ENCODE assay signal across 12 cellular contexts in the genomic region with DNA sequence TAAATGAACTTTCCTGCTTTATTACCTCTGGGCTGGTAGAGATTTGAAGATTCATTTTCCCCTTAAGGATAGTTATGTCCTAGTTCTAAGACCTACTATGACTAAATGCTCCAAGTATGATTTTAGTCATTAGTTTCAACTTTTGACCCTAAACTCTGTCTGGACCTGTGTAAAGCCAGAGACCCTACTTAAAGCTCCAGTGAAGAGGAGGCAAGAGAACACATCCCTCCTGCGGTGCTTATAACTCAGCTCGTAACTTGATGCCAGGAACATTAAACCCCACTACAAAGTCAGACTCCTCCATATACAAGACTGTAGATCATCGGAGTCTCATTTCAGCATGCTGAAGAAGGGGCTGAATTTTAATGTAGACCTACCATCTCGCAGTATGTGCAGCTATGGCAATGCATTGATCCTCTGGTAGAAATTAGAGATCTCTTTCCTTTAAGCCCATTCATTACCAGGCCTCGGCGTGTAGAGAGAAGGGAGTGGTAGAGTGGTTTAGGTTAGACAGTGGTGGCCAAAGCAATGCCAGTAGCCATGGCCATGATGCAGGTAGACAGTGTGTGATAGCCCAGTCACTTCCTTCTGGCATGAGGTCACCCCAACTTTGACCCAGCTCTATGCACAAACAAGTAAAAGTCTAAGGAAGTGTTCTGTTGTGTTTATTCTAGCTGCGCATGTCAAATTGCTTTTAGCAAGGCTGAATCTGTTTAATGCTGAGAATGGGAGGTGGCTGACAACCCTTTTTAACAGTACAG. TPM values are rescaled to one million over a fixed set of nuclear protein-coding genes. Genes with fewer than 3 reads are reported as not detected.
A peak's percentile ranks its signal among the peaks of the same experiment; 100 is the strongest.
DNase-seq lines count a peak whose midpoint lies in the region; ATAC-seq and TF ChIP-seq lines count a peak whose summit lies in the region.
"Had no signal": no experiment of that assay in that cellular context is flagged by ENCODE, and none has a peak within 500 bp of the region (broad histone marks: within the 10 kb centered on the region; RNA-seq: fewer than 3 reads in every experiment).

No MANE protein-coding gene starts in this region.

- no peaks in the 10 kb centered on the region for H3K9me3 Mint-ChIP-seq in glutamatergic neuron (ENCODE audit: unreplicated experiment)

- no peaks in the 10 kb centered on the region for H3K9me2 ChIP-seq in HCT116 (ENCODE audit: insufficient read depth)

- no peak overlapping the region for H3K27ac Mint-ChIP-seq in glutamatergic neuron (ENCODE audit: unreplicated experiment)

- H2AFZ ChIP-seq in HCT116 (ENCODE audit: low read depth, low read length, poor library complexity, severe bottlenecking), result no peak overlapping the region

- H3K27me3 ChIP-seq in HCT116 (ENCODE audit: insufficient read depth, low read length) (no peaks in the 10 kb centered on the region), RWPE2 (ENCODE audit: insufficient read depth, poor library complexity, severe bottlenecking) (no peaks in the 10 kb centered on the region)
- H3K27me3 ChIP-seq: esophagus squamous epithelium, right lobe of liver had no signal

- peak; percentile 13 for DNase-seq in AG09309 (ENCODE audit: low read depth)
- DNase-seq in HCT116 (ENCODE audit: low read depth, low spot score), result no peak
- no peak for DNase-seq in RWPE2 (ENCODE audit: low spot score)
- peak; percentile 31 for DNase-seq in fibroblast of pulmonary artery (ENCODE audit: low read depth)
- no peak for DNase-seq in glutamatergic neuron
- DNase-seq in effector CD4-positive, alpha-beta T cell, result no peak
- DNase-seq in inferior parietal cortex (ENCODE audit: extremely low spot score), result no peak
- DNase-seq: activated effector memory CD4-positive, alpha-beta T cell treated with anti-CD3 and anti-CD28 coated beads, Interleukin-2, amount 50 U/mL, for 16 hours; esophagus squamous epithelium; left ventricle myocardium superior; right lobe of liver had no signal

- RAD21 ChIA-PET in HCT116 (lab: Charles Lee; ENCODE audit: low non-redundant PET in 1 of 2, low total read pairs in 2 of 2, uncharacterized antibody in 2 of 2, unreplicated experiment in 2 of 2), result no interaction called here

- H3K4me3 ChIP-seq in AG09309 (ENCODE audit: control insufficient read depth, low read depth, low read length) (no peak overlapping the region), HCT116 (replicated peaks in 1 of 2; ENCODE audit: low read depth in 1 of 2, low read length in 2 of 2) (no peak overlapping the region), RWPE2 (ENCODE audit: severe bottlenecking) (no peak overlapping the region), fibroblast of pulmonary artery (replicated peaks; ENCODE audit: low read depth, low read length) (no peak overlapping the region)
- H3K4me3 ChIP-seq: esophagus squamous epithelium had no signal

- TF ChIP-seq CTCF in AG09309 (IDR thresholded peaks at IDR 0.05; ENCODE audit: control insufficient read depth, insufficient read depth, low read depth, low read length, missing control alignments) (no peak), HCT116 (IDR thresholded peaks at IDR 0.05 in 2 of 3, conservative IDR thresholded peaks at IDR 0.05 in 1 of 3; ENCODE audit: borderline replicate concordance in 1 of 3, insufficient read depth in 1 of 3, low read depth in 2 of 3, low read length in 2 of 3) (no peak), RWPE2 (IDR thresholded peaks at IDR 0.05; ENCODE audit: poor library complexity, severe bottlenecking) (no peak), fibroblast of pulmonary artery (IDR thresholded peaks at IDR 0.05; ENCODE audit: low read length, missing control alignments) (no peak), glutamatergic neuron (IDR thresholded peaks at IDR 0.05; ENCODE audit: partially characterized antibody, unreplicated experiment) (no peak)

- no TSS peak for BruUV-seq in HCT116 (replicated peaks; lab: Mats Ljungman, UMichigan)

- no peak overlapping the region for H3K4me3 Mint-ChIP-seq in glutamatergic neuron (ENCODE audit: unreplicated experiment)

- H3K4me1 Mint-ChIP-seq in glutamatergic neuron (ENCODE audit: low read depth, unreplicated experiment), result no peaks in the 10 kb centered on the region

- no peaks in the 10 kb centered on the region for H3K36me3 ChIP-seq in HCT116 (ENCODE audit: control insufficient read depth in 1 of 2, insufficient read depth in 2 of 2, low read length in 2 of 2)
- no peaks in the 10 kb centered on the region for H3K36me3 ChIP-seq in RWPE2 (ENCODE audit: low read depth)
- H3K36me3 ChIP-seq: esophagus squamous epithelium, right lobe of liver had no signal

- TF ChIP-seq POLR2A in HCT116 (IDR thresholded peaks at IDR 0.05; ENCODE audit: borderline replicate concordance, extremely low read depth, insufficient read depth, insufficient read length), result no peak

- H4K20me1 ChIP-seq in HCT116 (ENCODE audit: insufficient read depth), result no peaks in the 10 kb centered on the region

- no peak for ATAC-seq in HCT116
- peak; percentile 95 for ATAC-seq in RWPE2 (ENCODE audit: low read depth)
- ATAC-seq in HG03565 (IDR thresholded peaks at IDR 0.05; ENCODE audit: unreplicated experiment), result no peak
- ATAC-seq: left ventricle myocardium superior had no signal

- intact Hi-C loops in HCT116 (cut with micrococcal nuclease), result no loop called here

- POLR2A ChIA-PET in HCT116 (lab: Charles Lee), result no interaction called here

- no peak overlapping the region for H3K9ac ChIP-seq in HCT116 (ENCODE audit: low read length)

- H3K4me1 ChIP-seq in HCT116 (ENCODE audit: control insufficient read depth in 1 of 2, insufficient read depth in 2 of 2, low read length in 2 of 2), result peaks cover 0 to 6% of the 10 kb centered on the region in 2 experiments; a peak in 1 of 4 replicates
- H3K4me1 ChIP-seq in RWPE2 (ENCODE audit: insufficient read depth, poor library complexity, severe bottlenecking), result peaks cover 16% of the 10 kb centered on the region
- H3K4me1 ChIP-seq: esophagus squamous epithelium, right lobe of liver had no signal

- no peaks in the 10 kb centered on the region for H3K9me3 ChIP-seq in HCT116 (ENCODE audit: control insufficient read depth in 1 of 2, insufficient read depth in 1 of 2, low read depth in 1 of 2, low read length in 2 of 2)
- H3K9me3 ChIP-seq in RWPE2 (ENCODE audit: severe bottlenecking), result no peaks in the 10 kb centered on the region
- H3K9me3 ChIP-seq: esophagus squamous epithelium, right lobe of liver had no signal

- H3K79me2 ChIP-seq in HCT116 (ENCODE audit: insufficient read depth, low read length), result no peaks in the 10 kb centered on the region

- TF ChIP-seq RAD21 in HCT116 (IDR thresholded peaks at IDR 0.05; ENCODE audit: low read depth), result no peak

- H3K4me2 ChIP-seq in HCT116 (ENCODE audit: low read length), result peak overlapping the region; percentile 18; the same call in 1 of the 2 replicates

- no peaks in the 10 kb centered on the region for H3K36me3 Mint-ChIP-seq in glutamatergic neuron (ENCODE audit: unreplicated experiment)

- no peak overlapping the region for H3K27ac ChIP-seq in HCT116 (ENCODE audit: low read depth, low read length)
- peak overlapping the region; percentile 38 for H3K27ac ChIP-seq in RWPE2 (ENCODE audit: poor library complexity, severe bottlenecking)
- H3K27ac ChIP-seq: esophagus squamous epithelium had no signal

- H3K27me3 Mint-ChIP-seq in glutamatergic neuron (ENCODE audit: unreplicated experiment), result peaks cover 3% of the 10 kb centered on the region

- CTCF ChIA-PET in HCT116 (lab: Charles Lee), result interaction anchor here (0.6 to 1.5 kb wide), 2 partner anchors 13 to 37 kb away, joined by 3 read pairs; no protein-coding TSS in a partner anchor

TF ChIP-seq in HCT116, 20 proteins besides CTCF, POLR2A, EP300 and RAD21:
- TF ChIP-seq FOSL1 (IDR thresholded peaks at IDR 0.05; ENCODE audit: low read depth), result no peak
- no peak for TF ChIP-seq TCF7L2 (IDR thresholded peaks at IDR 0.05; ENCODE audit: borderline replicate concordance, extremely low read depth, insufficient read depth, insufficient read length)
- TF ChIP-seq JUND (IDR thresholded peaks at IDR 0.05), result no peak
- no peak for TF ChIP-seq YY1 (IDR thresholded peaks at IDR 0.05; ENCODE audit: extremely low read depth, insufficient replicate concordance, low read depth, low read length)

RNA-seq across cellular contexts. Expression of a gene that starts 34.8 kb away (rescaled TPM):
- total RNA-seq in HCT116 (2021; ENCODE audit: unreplicated experiment) (3.7 TPM), glutamatergic neuron (ENCODE audit: unreplicated experiment) (0.56 TPM)
- 0.79 and 0.81 TPM in 2 replicates for polyA plus RNA-seq in HCT116 (2012)

Comparison
In these comparisons a context has a peak if more than half of its experiments do, and no peak if none do; other contexts are left out.
1. DNase-seq: peak in AG09309 (single experiment) and fibroblast of pulmonary artery (single experiment); none in HCT116 (single experiment), RWPE2 (single experiment), glutamatergic neuron (single experiment), effector CD4-positive, alpha-beta T cell (single experiment) and inferior parietal cortex (single experiment).